Comparison of ENCODE assay signal across 8 cellular contexts in the genomic region with DNA sequence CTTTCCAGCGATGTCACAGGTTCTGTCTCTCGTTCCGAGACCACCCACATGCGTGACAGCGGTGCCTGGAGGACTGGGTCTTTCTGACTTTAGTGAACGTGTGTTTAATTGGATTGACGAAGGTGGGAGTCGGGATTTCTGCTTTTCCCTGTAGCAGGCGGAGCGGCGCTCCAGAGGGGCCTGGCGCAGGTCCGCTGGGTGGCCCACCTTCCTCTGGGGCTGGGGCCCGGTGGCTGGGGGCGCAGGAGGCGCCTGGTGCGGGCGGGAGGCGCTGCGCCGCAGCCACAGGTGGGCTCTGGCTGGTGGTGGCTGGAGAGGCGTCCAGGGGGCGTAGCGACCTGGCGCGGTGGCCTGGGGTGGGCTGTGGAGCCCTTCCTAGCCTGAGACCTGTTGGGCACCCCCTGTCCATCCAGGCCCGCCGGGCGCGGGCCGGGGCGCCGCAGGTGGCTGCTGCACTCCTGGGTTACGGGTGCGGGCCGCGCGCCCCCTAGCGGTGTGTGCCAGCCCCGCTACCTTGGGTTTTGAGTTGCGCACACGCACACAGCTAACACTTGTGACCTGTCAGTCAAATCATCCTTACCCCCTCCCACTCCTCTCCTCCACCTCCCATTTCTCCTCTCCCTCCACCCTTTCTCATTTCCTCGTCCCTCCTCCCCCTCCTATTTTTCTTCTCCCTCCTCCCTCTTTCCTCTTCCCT. TPM values are rescaled to one million over a fixed set of nuclear protein-coding genes. Genes with fewer than 3 reads are reported as not detected.
DNase-seq lines count a peak whose midpoint lies in the region; ATAC-seq and TF ChIP-seq lines count a peak whose summit lies in the region.

No MANE protein-coding gene starts in this region.

- POLR2A ChIA-PET in WTC11 (lab: Charles Lee) = interaction anchor here (0.6 to 1.5 kb wide), 2 partner anchors 24 to 32 kb away, joined by 3 to 4 read pairs; no protein-coding TSS in a partner anchor

- H3K4me3 Mint-ChIP-seq in WTC11 = peak overlapping the region; percentile 90
- no peak overlapping the region for H3K4me3 Mint-ChIP-seq in activated naive CD8-positive, alpha-beta T cell treated with anti-CD3 and anti-CD28 coated beads for 36 hours

- peaks cover 30% of the 10 kb centered on the region for H3K27me3 Mint-ChIP-seq in WTC11 (ENCODE audit: low read depth)
- H3K27me3 Mint-ChIP-seq in activated naive CD8-positive, alpha-beta T cell treated with anti-CD3 and anti-CD28 coated beads for 36 hours = peaks cover 58% of the 10 kb centered on the region

- H3K9ac ChIP-seq in skeletal muscle tissue (ENCODE audit: low read depth in 1 of 3, low read length in 3 of 3) = no peak overlapping the region

- H3K4me3 ChIP-seq in skeletal muscle tissue (ENCODE audit: low read length in 3 of 3) = peak overlapping the region in 2 of 3 donors; percentile 30 to 49

- H3K4me1 ChIP-seq in foreskin keratinocyte (no peaks in the 10 kb centered on the region), skeletal muscle tissue (ENCODE audit: control insufficient read depth in 3 of 3, insufficient read depth in 3 of 3, low read length in 3 of 3) (peaks cover 0 to 2% (median 0%) of the 10 kb centered on the region in 3 donors)

- H3K4me1 Mint-ChIP-seq in WTC11 = peaks cover 47% of the 10 kb centered on the region
- peaks cover 5% of the 10 kb centered on the region for H3K4me1 Mint-ChIP-seq in activated naive CD8-positive, alpha-beta T cell treated with anti-CD3 and anti-CD28 coated beads for 36 hours

- H3K36me3 Mint-ChIP-seq in WTC11 = peaks cover 44% of the 10 kb centered on the region
- H3K36me3 Mint-ChIP-seq in activated naive CD8-positive, alpha-beta T cell treated with anti-CD3 and anti-CD28 coated beads for 36 hours = no peaks in the 10 kb centered on the region

- peaks cover 47% of the 10 kb centered on the region for H3K27me3 ChIP-seq in foreskin keratinocyte
- peaks cover 26 to 42% (median 33%) of the 10 kb centered on the region in 3 donors for H3K27me3 ChIP-seq in skeletal muscle tissue (ENCODE audit: control insufficient read depth in 3 of 3, insufficient read depth in 3 of 3, low read length in 3 of 3)

- H3K27ac ChIP-seq in foreskin keratinocyte (no peak overlapping the region), skeletal muscle tissue (ENCODE audit: low read depth, low read length) (no peak overlapping the region)

- peaks cover 11% of the 10 kb centered on the region for H3K9me3 Mint-ChIP-seq in WTC11
- H3K9me3 Mint-ChIP-seq in activated naive CD8-positive, alpha-beta T cell treated with anti-CD3 and anti-CD28 coated beads for 36 hours = peaks cover 7% of the 10 kb centered on the region

- ATAC-seq in WTC11 = peak; percentile 50
- peak; percentile 69 for ATAC-seq in foreskin keratinocyte
- ATAC-seq in SK-N-SH treated with all-trans-retinoic acid at 6 μM for 48 hours = no peak

- TF ChIP-seq CTCF in WTC11 (IDR thresholded peaks at IDR 0.05) (peak; percentile 76), foreskin keratinocyte (conservative IDR thresholded peaks at IDR 0.05) (peak; percentile 71)

- DNase-seq in GM03348 (ENCODE audit: low spot score) = peak; percentile 83
- peak; percentile 72 for DNase-seq in WTC11 (ENCODE audit: low spot score)
- DNase-seq in foreskin keratinocyte = peak in 1 of 2 donors; percentile 11
- no peak for DNase-seq in activated naive CD8-positive, alpha-beta T cell treated with anti-CD3 and anti-CD28 coated beads for 36 hours
- no peak for DNase-seq in COR-L47 (lab: John Stamatoyannopoulos, UW)
- DNase-seq in NCI-H82 treated with DMSO at 0.1 percent for 48 hours (lab: John Stamatoyannopoulos, UW; ENCODE audit: unreplicated experiment) = no peak

- peak overlapping the region; percentile 85 for H3K27ac Mint-ChIP-seq in WTC11
- H3K27ac Mint-ChIP-seq in activated naive CD8-positive, alpha-beta T cell treated with anti-CD3 and anti-CD28 coated beads for 36 hours = no peak overlapping the region

- CTCF ChIA-PET in WTC11 (lab: Charles Lee) = interaction anchor here (0.5 to 1.5 kb wide), 12 partner anchors 11 to 1157 kb away, joined by 3 to 8 read pairs (median 3); no protein-coding TSS in a partner anchor

- no peaks in the 10 kb centered on the region for H3K9me3 ChIP-seq in skeletal muscle tissue (ENCODE audit: control insufficient read depth in 3 of 3, low read length in 3 of 3)

- no peaks in the 10 kb centered on the region for H3K36me3 ChIP-seq in skeletal muscle tissue (ENCODE audit: control insufficient read depth in 3 of 3, insufficient read depth in 3 of 3, low read length in 3 of 3)

TF ChIP-seq in WTC11, 78 proteins besides CTCF, POLR2A, EP300 and RAD21:
- TF ChIP-seq ZNF423 (CRISPR knock-in tag; IDR thresholded peaks at IDR 0.05) (peak; percentile 47; the same call in 1 of the 2 replicates), ATF1 (CRISPR knock-in tag; IDR thresholded peaks at IDR 0.05) (no peak), ELF4 (CRISPR knock-in tag; IDR thresholded peaks at IDR 0.05; ENCODE audit: low read depth) (no peak), ZNF263 (CRISPR knock-in tag; IDR thresholded peaks at IDR 0.05; ENCODE audit: low read depth) (peak; percentile 88), NFATC4 (CRISPR knock-in tag; IDR thresholded peaks at IDR 0.05) (no peak), CREB1 (CRISPR knock-in tag; IDR thresholded peaks at IDR 0.05) (no peak)
TF ChIP-seq in WTC11: peak in this region for 2.

TF ChIP-seq in SK-N-SH treated with all-trans-retinoic acid at 6 μM for 48 hours, 23 proteins besides CTCF, POLR2A, EP300 and RAD21:
- TF ChIP-seq ZNF70 (CRISPR knock-in tag; IDR thresholded peaks at IDR 0.05) (no peak), RARB (CRISPR knock-in tag; IDR thresholded peaks at IDR 0.05) (no peak)
TF ChIP-seq in SK-N-SH treated with all-trans-retinoic acid at 6 μM for 48 hours: peak in this region for 0.

RNA-seq across cellular contexts. Expression of gene MEG3, which starts 2.0 kb away (rescaled TPM):
- 338 to 534 TPM (median 517 TPM) in 3 replicates for total RNA-seq in WTC11 (2021)
- total RNA-seq in foreskin keratinocyte = 5.3 and 7.8 TPM in 2 replicates
- 7.7 and 10.4 TPM in 2 replicates for polyA plus RNA-seq in foreskin keratinocyte
- 587 TPM for total RNA-seq in skeletal muscle tissue
- total RNA-seq in activated naive CD8-positive, alpha-beta T cell treated with anti-CD3 and anti-CD28 coated beads for 36 hours = under 1 TPM in 1 of 2 experiments, not detected in 1; 0.10 TPM

Comparison
In these comparisons a context has a peak if more than half of its experiments do, and no peak if none do; other contexts are left out.
1. DNase-seq: peak in GM03348 (single experiment) and WTC11 (single experiment); none in activated naive CD8-positive, alpha-beta T cell treated with anti-CD3 and anti-CD28 coated beads for 36 hours (single experiment), COR-L47 (single experiment) and NCI-H82 treated with DMSO at 0.1 percent for 48 hours (single experiment).
2. RNA of gene MEG3, which starts 2.0 kb away (total RNA-seq): 587 TPM in skeletal muscle tissue (single experiment) and 338 to 534 TPM in WTC11; 5.3 to 7.8 TPM in foreskin keratinocyte and 0.10 TPM in activated naive CD8-positive, alpha-beta T cell treated with anti-CD3 and anti-CD28 coated beads for 36 hours; every median in the first group is over 10 times any median in the second.